22 cellular contexts compared by ENCODE assay signal in genomic region chr2:43887176-43887575, GRCh38. TPM values are rescaled to one million over a fixed set of nuclear protein-coding genes. Genes with fewer than 3 reads are reported as not detected.
DNase-seq lines count a peak whose midpoint lies in the region; ATAC-seq lines count a peak whose summit lies in the region.
"Had no signal": no experiment of that assay in that cellular context is flagged by ENCODE, and none has a peak within 500 bp of the region (broad histone marks: within the 10 kb centered on the region; RNA-seq: fewer than 3 reads in every experiment).

No MANE protein-coding gene starts in this region.

- H3K36me3 Mint-ChIP-seq in activated naive CD4-positive, alpha-beta T cell treated with anti-CD3 and anti-CD28 coated beads, Interleukin-2, amount 10 ng/mL, durations not matched to agents 7 days and 5 days: peaks cover 33% of the 10 kb centered on the region

- H3K4me1 Mint-ChIP-seq in activated naive CD4-positive, alpha-beta T cell treated with anti-CD3 and anti-CD28 coated beads, Interleukin-2, amount 10 ng/mL, durations not matched to agents 7 days and 5 days: no peaks in the 10 kb centered on the region

- DNase-seq in activated naive CD4-positive, alpha-beta T cell treated with anti-CD3 and anti-CD28 coated beads, Interleukin-2, amount 10 ng/mL, durations not matched to agents 7 days and 5 days: no peak
- no peak for DNase-seq in activated naive CD4-positive, alpha-beta T cell (lab: John Stamatoyannopoulos, UW)
- DNase-seq in G401 (ENCODE audit: low spot score): peak; percentile 55
- peak; percentile 61 for DNase-seq in NCI-H2171 treated with DMSO at 0.1 percent for 48 hours (lab: John Stamatoyannopoulos, UW)
- DNase-seq in cerebellar cortex (ENCODE audit: low spot score): peak; percentile 40
- no peak for DNase-seq in anterior cingulate cortex (lab: John Stamatoyannopoulos, UW)
- DNase-seq: Calu3; CD8-positive, alpha-beta T cell; DND-41; H7; IMR-90; NCI-H1105; NCI-H187; NCI-H2107; NCI-H226; NCI-H524 had no signal

- H3K27me3 Mint-ChIP-seq in activated naive CD4-positive, alpha-beta T cell treated with anti-CD3 and anti-CD28 coated beads, Interleukin-2, amount 10 ng/mL, durations not matched to agents 7 days and 5 days: no peaks in the 10 kb centered on the region

- no peaks in the 10 kb centered on the region for H3K9me3 Mint-ChIP-seq in activated naive CD4-positive, alpha-beta T cell treated with anti-CD3 and anti-CD28 coated beads, Interleukin-2, amount 10 ng/mL, durations not matched to agents 7 days and 5 days
- H3K9me3 Mint-ChIP-seq: CD8-positive, alpha-beta T cell had no signal

- in situ Hi-C loops in G401 (cut with HindIII; ENCODE audit: low sequenced_read_pairs): no loop called here

- no peak for ATAC-seq in GM21717 (IDR thresholded peaks at IDR 0.05; ENCODE audit: unreplicated experiment)
- no peak for ATAC-seq in HG03139 (IDR thresholded peaks at IDR 0.05; ENCODE audit: unreplicated experiment)
- ATAC-seq: CD8-positive, alpha-beta T cell; Panc1 had no signal

- H3K27ac Mint-ChIP-seq in activated naive CD4-positive, alpha-beta T cell treated with anti-CD3 and anti-CD28 coated beads, Interleukin-2, amount 10 ng/mL, durations not matched to agents 7 days and 5 days: peak overlapping the region; percentile 22
- H3K27ac Mint-ChIP-seq: CD8-positive, alpha-beta T cell had no signal

- CTCF ChIA-PET in activated naive CD4-positive, alpha-beta T cell treated with anti-CD3 and anti-CD28 coated beads, Interleukin-2, amount 10 ng/mL, durations not matched to agents 7 days and 5 days (lab: Charles Lee): interaction anchor here (2.0 kb wide), 1 partner anchor 9 kb away, joined by 5 read pairs; no protein-coding TSS in a partner anchor

- H3K4me3 Mint-ChIP-seq in activated naive CD4-positive, alpha-beta T cell treated with anti-CD3 and anti-CD28 coated beads, Interleukin-2, amount 10 ng/mL, durations not matched to agents 7 days and 5 days: no peak overlapping the region
- H3K4me3 Mint-ChIP-seq: CD8-positive, alpha-beta T cell had no signal

RNA-seq across cellular contexts. Expression of gene ABCG8, which starts 48.4 kb away (rescaled TPM):
- not detected in 2 replicates for total RNA-seq in G401 (2014; rRNA removed; shearing (Covaris generic))
- total RNA-seq: CD8-positive, alpha-beta T cell; H7; HT-29; IMR-90; LHCN-M2; SJSA1 had no signal

RNA-seq across cellular contexts. Expression of gene ABCG5, which starts 48.5 kb away (rescaled TPM):
- not detected in 2 replicates for total RNA-seq in G401 (2014; rRNA removed; shearing (Covaris generic))
- total RNA-seq: CD8-positive, alpha-beta T cell; H7; HT-29; IMR-90; LHCN-M2; SJSA1 had no signal

Comparison
In these comparisons a context has a peak if more than half of its experiments do, and no peak if none do; other contexts are left out.
1. DNase-seq: peak in G401 (single experiment), NCI-H2171 treated with DMSO at 0.1 percent for 48 hours (single experiment) and cerebellar cortex (single experiment); none in activated naive CD4-positive, alpha-beta T cell treated with anti-CD3 and anti-CD28 coated beads, Interleukin-2, amount 10 ng/mL, durations not matched to agents 7 days and 5 days (single experiment), activated naive CD4-positive, alpha-beta T cell (0 of 4) and anterior cingulate cortex (0 of 58).